9 cellular contexts compared by ENCODE assay signal in genomic region chr2:152421521-152422367, GRCh38.
A peak's percentile ranks its signal among the peaks of the same experiment; 100 is the strongest.
DNase-seq lines count a peak whose midpoint lies in the region; ATAC-seq and TF ChIP-seq lines count a peak whose summit lies in the region.
"Had no signal": no experiment of that assay in that cellular context is flagged by ENCODE, and none has a peak within 500 bp of the region (broad histone marks: within the 10 kb centered on the region; RNA-seq: fewer than 3 reads in every experiment).

No MANE protein-coding gene starts in this region.

- H3K4me1 ChIP-seq in Panc1 (ENCODE audit: control insufficient read depth, insufficient read depth, low read length), result peaks cover 48% of the 10 kb centered on the region

- no peak for DNase-seq in activated T-cell treated with anti-CD3 and anti-CD28 coated beads, Interleukin-2, amount 50 U/mL, for 4 hours
- no peak for DNase-seq in activated T-cell treated with anti-CD3 and anti-CD28 coated beads for 4 hours
- DNase-seq in Panc1 (ENCODE audit: low read depth, low spot score), result peak; percentile 89
- DNase-seq in epithelial cell of esophagus (ENCODE audit: low read depth), result peak; percentile 98
- no peak for DNase-seq in middle frontal gyrus (ENCODE audit: extremely low spot score, low spot score)
- no peak for DNase-seq in stimulated activated naive CD4-positive, alpha-beta T cell (lab: John Stamatoyannopoulos, UW)

- H3K4me3 Mint-ChIP-seq in activated T-cell treated with anti-CD3 and anti-CD28 coated beads, Interleukin-2, amount 50 U/mL, for 4 hours, result no peak overlapping the region
- H3K4me3 Mint-ChIP-seq in nephron, result no peak overlapping the region

- peaks cover 5% of the 10 kb centered on the region for H3K4me1 Mint-ChIP-seq in activated T-cell treated with anti-CD3 and anti-CD28 coated beads, Interleukin-2, amount 50 U/mL, for 4 hours (ENCODE audit: low read depth)
- H3K4me1 Mint-ChIP-seq in nephron, result peaks cover 50% of the 10 kb centered on the region

- peak overlapping the region; percentile 48 to 74 (median 71) for H3K27ac Mint-ChIP-seq in nephron

- peak; percentile 51 to 52 for ATAC-seq in activated T-cell treated with anti-CD3 and anti-CD28 coated beads, Interleukin-2, amount 50 U/mL, for 4 hours
- ATAC-seq in HG03097 (IDR thresholded peaks at IDR 0.05; ENCODE audit: low FRiP score, unreplicated experiment) (peak; percentile 78), Panc1 (peak; percentile 93)

- BruUV-seq in Panc1 (replicated peaks; lab: Mats Ljungman, UMichigan), result no TSS peak

- CTCF ChIA-PET in Panc1 (lab: Charles Lee), result interaction anchor here (0.6 kb wide), 1 partner anchor 10 kb away, joined by 3 read pairs; no protein-coding TSS in a partner anchor

- H3K36me3 Mint-ChIP-seq in activated T-cell treated with anti-CD3 and anti-CD28 coated beads, Interleukin-2, amount 50 U/mL, for 4 hours (ENCODE audit: insufficient read depth), result no peaks in the 10 kb centered on the region
- no peaks in the 10 kb centered on the region for H3K36me3 Mint-ChIP-seq in nephron (ENCODE audit: low read depth)

- H3K9me3 Mint-ChIP-seq in activated T-cell treated with anti-CD3 and anti-CD28 coated beads, Interleukin-2, amount 50 U/mL, for 4 hours, result no peaks in the 10 kb centered on the region
- H3K9me3 Mint-ChIP-seq in nephron, result no peaks in the 10 kb centered on the region

- H3K4me3 ChIP-seq in Panc1 (ENCODE audit: low read depth in 2 of 2, low read length in 2 of 2) (no peak overlapping the region), epithelial cell of esophagus (ENCODE audit: low read length) (no peak overlapping the region)
- H3K4me3 ChIP-seq: ascending aorta had no signal

- no peaks in the 10 kb centered on the region for H3K27me3 ChIP-seq in Panc1 (ENCODE audit: control insufficient read depth, insufficient read depth, low read length)
- H3K27me3 ChIP-seq: ascending aorta had no signal

- POLR2A ChIA-PET in Panc1 (lab: Charles Lee), result interaction anchor here (0.6 kb wide), 1 partner anchor 268 kb away, joined by 6 read pairs; no protein-coding TSS in a partner anchor

- in situ Hi-C loops in Panc1 (cut with HindIII; ENCODE audit: low pct_unique_long_range_greater_than_20kb, low sequenced_read_pairs), result no loop called here

- intact Hi-C loops in Panc1 (cut with micrococcal nuclease; ENCODE audit: unreplicated experiment), result no loop called here

- TF ChIP-seq CTCF in Panc1 (IDR thresholded peaks at IDR 0.05), result no peak
- no peak for TF ChIP-seq CTCF in epithelial cell of esophagus (IDR thresholded peaks at IDR 0.05; ENCODE audit: insufficient read depth, low read depth, low read length, missing control alignments)
- TF ChIP-seq CTCF in nephron (IDR thresholded peaks at IDR 0.05; ENCODE audit: unreplicated experiment in 3 of 3), result no peak

- H3K27ac ChIP-seq in Panc1 (ENCODE audit: low read length), result peak overlapping the region; percentile 84

- no peaks in the 10 kb centered on the region for H3K9me3 ChIP-seq in Panc1 (ENCODE audit: control insufficient read depth, insufficient read depth, low read depth, low read length)
- H3K9me3 ChIP-seq: ascending aorta had no signal

- no peaks in the 10 kb centered on the region for H3K36me3 ChIP-seq in Panc1 (ENCODE audit: control insufficient read depth, insufficient read depth, low read length)
- H3K36me3 ChIP-seq: ascending aorta had no signal

- peaks cover 13% of the 10 kb centered on the region for H3K27me3 Mint-ChIP-seq in activated T-cell treated with anti-CD3 and anti-CD28 coated beads, Interleukin-2, amount 50 U/mL, for 4 hours (ENCODE audit: low read depth)
- H3K27me3 Mint-ChIP-seq in nephron (ENCODE audit: low read depth), result no peaks in the 10 kb centered on the region

Comparison
In these comparisons a context has a peak if more than half of its experiments do, and no peak if none do; other contexts are left out.
1. DNase-seq: peak in Panc1 (single experiment) and epithelial cell of esophagus (single experiment); none in activated T-cell treated with anti-CD3 and anti-CD28 coated beads, Interleukin-2, amount 50 U/mL, for 4 hours (single experiment), activated T-cell treated with anti-CD3 and anti-CD28 coated beads for 4 hours (single experiment), middle frontal gyrus (single experiment) and stimulated activated naive CD4-positive, alpha-beta T cell (0 of 6).
2. Peak in every context shown above with its lines, with median percentiles within 50 percentile points of each other: ATAC-seq.